ENCODE assay signal across 37 cellular contexts in genomic region chr12:58356794-58357193, GRCh38.
"Had no signal": no experiment of that assay in that cellular context is flagged by ENCODE, and none has a peak within 500 bp of the region (broad histone marks: within the 10 kb centered on the region; RNA-seq: fewer than 3 reads in every experiment).

No MANE protein-coding gene starts in this region.

- H3K27ac ChIP-seq: adrenal gland, body of pancreas, brain microvascular endothelial cell, breast epithelium, VCaP had no signal

- FAIRE-seq: astrocyte, TTC549 had no signal

- H3K36me3 ChIP-seq: adrenal gland, brain microvascular endothelial cell, breast epithelium had no signal

- H3K9me3 ChIP-seq: adrenal gland, body of pancreas, breast epithelium had no signal

- H3K9me3 Mint-ChIP-seq: activated B cell treated with CpG ODN at 0.5 μM for 24 hours; activated CD4-positive, alpha-beta memory T cell treated with anti-CD3 and anti-CD28 coated beads for 36 hours; activated CD4-positive, alpha-beta T cell treated with anti-CD3 and anti-CD28 coated beads, Interleukin-2, amount 10 ng/mL, durations not matched to agents 24 days and 14 days; activated CD8-positive, alpha-beta T cell treated with anti-CD3 and anti-CD28 coated beads for 36 hours; activated naive CD4-positive, alpha-beta T cell treated with anti-CD3 and anti-CD28 coated beads for 36 hours; activated naive CD4-positive, alpha-beta T cell treated with anti-CD3 and anti-CD28 coated beads, Interleukin-2, amount 50 U/mL, for 72 hours; activated naive CD8-positive, alpha-beta T cell treated with anti-CD3 and anti-CD28 coated beads for 36 hours; activated T-cell treated with anti-CD3 and anti-CD28 coated beads, Interleukin-2, amount 50 U/mL, for 4 hours; activated T-cell treated with anti-CD3 and anti-CD28 coated beads, Interleukin-2, amount 50 U/mL, for 72 hours; activated T-helper 1 cell treated with anti-CD3 and anti-CD28 coated beads, Interleukin-12 subunit alpha, Interleukin-12 subunit beta, Interleukin-2, Interleukin-4 antibody, amounts not matched to agents 30 ng/mL and 10 ng/mL and 1 ng/mL, durations not matched to agents 14 hours and 24 hours and 36 hours; activated T-helper 17 cell treated with anti-CD3 and anti-CD28 coated beads, Interleukin-2, amount 50 U/mL, for 72 hours; T-helper 1 cell treated with Interleukin-12 subunit alpha and Interleukin-12 subunit beta and Interleukin-4 antibody, amounts not matched to agents 30 μg/mL and 1 μg/mL, for 36 hours; T-helper 2 cell treated with Interferon-gamma antibody and Interleukin-4, amounts not matched to agents 5 μg/mL and 100 μg/mL, for 36 hours had no signal

- H3K4me1 Mint-ChIP-seq: activated B cell treated with CpG ODN at 0.5 μM for 24 hours; activated CD4-positive, alpha-beta T cell treated with anti-CD3 and anti-CD28 coated beads, Interleukin-2, amount 10 ng/mL, durations not matched to agents 24 days and 14 days; activated naive CD8-positive, alpha-beta T cell treated with anti-CD3 and anti-CD28 coated beads for 36 hours had no signal

- H3K4me3 ChIP-seq: adrenal gland, body of pancreas, breast epithelium had no signal

- H3K36me3 Mint-ChIP-seq: activated CD4-positive, alpha-beta memory T cell treated with anti-CD3 and anti-CD28 coated beads for 36 hours; activated naive CD4-positive, alpha-beta T cell treated with anti-CD3 and anti-CD28 coated beads, Interleukin-2, amount 50 U/mL, for 72 hours; activated naive CD8-positive, alpha-beta T cell treated with anti-CD3 and anti-CD28 coated beads for 36 hours had no signal

- H3K27me3 ChIP-seq: adrenal gland, body of pancreas, brain microvascular endothelial cell, breast epithelium had no signal

- DNase-seq: activated B cell treated with CpG ODN at 0.5 μM for 24 hours; activated CD4-positive, alpha-beta memory T cell treated with anti-CD3 and anti-CD28 coated beads for 36 hours; activated CD4-positive, alpha-beta T cell treated with anti-CD3 and anti-CD28 coated beads for 4 hours; activated CD4-positive, alpha-beta T cell treated with anti-CD3 and anti-CD28 coated beads, Interleukin-2, amount 10 ng/mL, durations not matched to agents 24 days and 14 days; activated CD4-positive, alpha-beta T cell treated with anti-CD3 and anti-CD28 coated beads, Interleukin-2, amount 50 U/mL, for 1 hour; activated CD4-positive, alpha-beta T cell treated with anti-CD3 and anti-CD28 coated beads, Interleukin-2, amount 50 U/mL, for 4 hours; activated CD4-positive, CD25-positive, alpha-beta regulatory T cell treated with anti-CD3 and anti-CD28 coated beads, Interleukin-2, amount 50 U/mL, for 72 hours; activated CD8-positive, alpha-beta memory T cell treated with anti-CD3 and anti-CD28 coated beads, Interleukin-2, amount 50 U/mL, for 4 hours; activated CD8-positive, alpha-beta T cell treated with anti-CD3 and anti-CD28 coated beads for 36 hours; activated effector memory CD4-positive, alpha-beta T cell treated with anti-CD3 and anti-CD28 coated beads, Interleukin-2, amount 50 U/mL, for 16 hours; activated gamma-delta T cell treated with Interleukin-2 at 50 U/mL for 16 hours; activated naive CD4-positive, alpha-beta T cell; activated naive CD4-positive, alpha-beta T cell treated with anti-CD3 and anti-CD28 coated beads for 36 hours; activated naive CD4-positive, alpha-beta T cell treated with anti-CD3 and anti-CD28 coated beads, Interleukin-2, amount 50 U/mL, for 16 hours; activated naive CD8-positive, alpha-beta T cell treated with anti-CD3 and anti-CD28 coated beads for 36 hours; activated T-cell treated with anti-CD3 and anti-CD28 coated beads for 4 hours; activated T-cell treated with anti-CD3 and anti-CD28 coated beads, Interleukin-2, amount 50 U/mL, for 1 hour; activated T-cell treated with anti-CD3 and anti-CD28 coated beads, Interleukin-2, amount 50 U/mL, for 4 hours; activated T-cell treated with anti-CD3 and anti-CD28 coated beads, Interleukin-2, amount 50 U/mL, for 72 hours; adrenal gland; amniotic stem cell; aorta; body of pancreas; brain microvascular endothelial cell; central memory CD4-positive, alpha-beta T cell; T-helper 1 cell; T-helper 2 cell; T-helper 9 cell had no signal

- H3K27ac Mint-ChIP-seq: activated B cell treated with CpG ODN at 0.5 μM for 24 hours; activated CD4-positive, alpha-beta memory T cell treated with anti-CD3 and anti-CD28 coated beads for 36 hours; activated CD4-positive, alpha-beta T cell treated with anti-CD3 and anti-CD28 coated beads, Interleukin-2, amount 10 ng/mL, durations not matched to agents 24 days and 14 days; activated CD8-positive, alpha-beta T cell treated with anti-CD3 and anti-CD28 coated beads for 36 hours; activated naive CD4-positive, alpha-beta T cell treated with anti-CD3 and anti-CD28 coated beads for 36 hours; activated naive CD4-positive, alpha-beta T cell treated with anti-CD3 and anti-CD28 coated beads, Interleukin-2, amount 50 U/mL, for 72 hours; activated naive CD8-positive, alpha-beta T cell treated with anti-CD3 and anti-CD28 coated beads for 36 hours; activated T-cell treated with anti-CD3 and anti-CD28 coated beads, Interleukin-2, amount 50 U/mL, for 72 hours; activated T-helper 1 cell treated with anti-CD3 and anti-CD28 coated beads, Interleukin-12 subunit alpha, Interleukin-12 subunit beta, Interleukin-2, Interleukin-4 antibody, amounts not matched to agents 30 ng/mL and 10 ng/mL and 1 ng/mL, durations not matched to agents 14 hours and 24 hours and 36 hours; activated T-helper 17 cell treated with anti-CD3 and anti-CD28 coated beads, Interleukin-2, amount 50 U/mL, for 72 hours; T-helper 1 cell treated with Interleukin-12 subunit alpha and Interleukin-12 subunit beta and Interleukin-4 antibody, amounts not matched to agents 30 μg/mL and 1 μg/mL, for 36 hours; T-helper 2 cell treated with Interferon-gamma antibody and Interleukin-4, amounts not matched to agents 5 μg/mL and 100 μg/mL, for 36 hours had no signal

- H3K4me1 ChIP-seq: adrenal gland, body of pancreas, breast epithelium had no signal

- ATAC-seq: activated CD8-positive, alpha-beta T cell treated with anti-CD3 and anti-CD28 coated beads for 36 hours; activated naive CD4-positive, alpha-beta T cell treated with anti-CD3 and anti-CD28 coated beads, Interleukin-2, amount 50 U/mL, for 72 hours; activated T-cell treated with anti-CD3 and anti-CD28 coated beads, Interleukin-2, amount 50 U/mL, for 4 hours; activated T-cell treated with anti-CD3 and anti-CD28 coated beads, Interleukin-2, amount 50 U/mL, for 72 hours; activated T-helper 17 cell treated with anti-CD3 and anti-CD28 coated beads, Interleukin-2, amount 50 U/mL, for 72 hours; body of pancreas had no signal

- H3K4me3 Mint-ChIP-seq: activated B cell treated with CpG ODN at 0.5 μM for 24 hours; activated CD4-positive, alpha-beta memory T cell treated with anti-CD3 and anti-CD28 coated beads for 36 hours; activated CD4-positive, alpha-beta T cell treated with anti-CD3 and anti-CD28 coated beads, Interleukin-2, amount 10 ng/mL, durations not matched to agents 24 days and 14 days; activated CD8-positive, alpha-beta T cell treated with anti-CD3 and anti-CD28 coated beads for 36 hours; activated naive CD4-positive, alpha-beta T cell treated with anti-CD3 and anti-CD28 coated beads for 36 hours; activated naive CD8-positive, alpha-beta T cell treated with anti-CD3 and anti-CD28 coated beads for 36 hours; activated T-cell treated with anti-CD3 and anti-CD28 coated beads, Interleukin-2, amount 50 U/mL, for 4 hours; activated T-cell treated with anti-CD3 and anti-CD28 coated beads, Interleukin-2, amount 50 U/mL, for 72 hours; activated T-helper 1 cell treated with anti-CD3 and anti-CD28 coated beads, Interleukin-12 subunit alpha, Interleukin-12 subunit beta, Interleukin-2, Interleukin-4 antibody, amounts not matched to agents 30 ng/mL and 10 ng/mL and 1 ng/mL, durations not matched to agents 14 hours and 24 hours and 36 hours; activated T-helper 17 cell treated with anti-CD3 and anti-CD28 coated beads, Interleukin-2, amount 50 U/mL, for 72 hours; T-helper 1 cell treated with Interleukin-12 subunit alpha and Interleukin-12 subunit beta and Interleukin-4 antibody, amounts not matched to agents 30 μg/mL and 1 μg/mL, for 36 hours; T-helper 2 cell treated with Interferon-gamma antibody and Interleukin-4, amounts not matched to agents 5 μg/mL and 100 μg/mL, for 36 hours had no signal
